ENCODE assay signal across 13 cellular contexts in the genomic region with DNA sequence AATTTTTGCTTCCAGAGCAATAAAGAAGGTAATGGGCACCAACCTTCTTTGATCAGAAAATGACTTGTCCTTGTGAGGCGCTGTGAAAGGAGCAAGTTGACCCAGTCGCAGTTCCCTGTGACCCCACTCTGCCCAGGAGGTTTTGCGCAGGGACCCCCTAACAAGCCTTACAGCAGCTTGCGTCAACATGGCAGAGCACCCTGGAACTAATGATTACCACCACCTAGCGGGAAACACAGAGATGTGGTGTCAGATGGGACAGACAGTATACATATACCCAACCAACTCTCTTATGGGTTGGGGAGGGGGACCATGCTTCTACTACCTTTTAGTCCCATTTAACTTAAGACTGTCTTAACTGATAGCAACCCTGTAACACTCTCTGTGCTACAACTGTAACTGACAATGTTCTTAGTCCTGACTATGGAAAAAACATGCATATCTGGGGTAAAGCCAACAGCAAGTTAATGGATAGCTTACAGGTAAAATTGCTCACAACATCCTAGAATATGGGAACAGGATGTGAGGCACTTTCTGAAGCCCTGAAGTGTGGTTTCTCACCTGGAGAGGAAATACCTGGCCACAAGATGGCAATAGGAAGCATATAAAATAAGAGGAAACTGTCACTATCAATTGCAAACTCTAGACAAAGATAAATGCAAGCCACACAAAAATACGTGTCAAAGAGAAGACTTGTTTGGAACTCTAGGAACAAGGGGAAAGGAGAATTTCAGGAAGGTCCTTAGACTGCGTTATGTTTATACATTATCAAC. TPM values are rescaled to one million over a fixed set of nuclear protein-coding genes. Genes with fewer than 3 reads are reported as not detected.
DNase-seq lines count a peak whose midpoint lies in the region; ATAC-seq, FAIRE-seq and TF ChIP-seq lines count a peak whose summit lies in the region.
"Had no signal": no experiment of that assay in that cellular context is flagged by ENCODE, and none has a peak within 500 bp of the region (broad histone marks: within the 10 kb centered on the region; RNA-seq: fewer than 3 reads in every experiment).

No MANE protein-coding gene starts in this region.

- ATAC-seq in effector memory CD8-positive, alpha-beta T cell (replicated peaks) = no peak
- ATAC-seq in GM19452 (IDR thresholded peaks at IDR 0.05; ENCODE audit: unreplicated experiment) (no peak), HG03039 (IDR thresholded peaks at IDR 0.05; ENCODE audit: unreplicated experiment) (no peak), Right ventricle myocardium inferior (no peak)
- ATAC-seq: right cardiac atrium had no signal

- H3K27ac ChIP-seq in OCI-LY7 (ENCODE audit: low read depth, low read length, poor library complexity, severe bottlenecking) = no peak overlapping the region
- peak overlapping the region in 1 of 2 donors; percentile 4 for H3K27ac ChIP-seq in small intestine (ENCODE audit: low read depth in 1 of 2, low read length in 1 of 2)

- peaks cover 27% of the 10 kb centered on the region for H4K20me1 ChIP-seq in OCI-LY7 (ENCODE audit: insufficient read depth, low read length)

- H3K4me1 ChIP-seq in OCI-LY7 (ENCODE audit: insufficient read depth, low read length, poor library complexity, severe bottlenecking) = peaks cover 31% of the 10 kb centered on the region
- H3K4me1 ChIP-seq in small intestine (ENCODE audit: control insufficient read depth in 2 of 2, insufficient read depth in 1 of 2, low read depth in 1 of 2, low read length in 1 of 2) = peaks cover 2 to 10% of the 10 kb centered on the region in 2 donors

- no peaks in the 10 kb centered on the region for H3K9me2 ChIP-seq in OCI-LY7 (ENCODE audit: insufficient read depth, low read length)

- H3K4me3 ChIP-seq in OCI-LY7 (ENCODE audit: low read depth, low read length, poor library complexity, severe bottlenecking) (peak overlapping the region; percentile 88), small intestine (ENCODE audit: low read depth in 1 of 2, low read length in 2 of 2) (no peak overlapping the region)
- H3K4me3 ChIP-seq: lung had no signal

- intact Hi-C loops in OCI-LY7 (cut with micrococcal nuclease; ENCODE audit: unreplicated experiment) = loop anchor here (5.0 kb wide), 1 partner anchor 182 kb away; the partner anchor contains the start of gene TMEM170A
- intact Hi-C loops in Right ventricle myocardium inferior (cut with DNase I) = no loop called here

- no TSS peak for BruUV-seq in OCI-LY7 (replicated peaks; lab: Mats Ljungman, UMichigan)

- peak overlapping the region; percentile 89 for H3K27ac Mint-ChIP-seq in activated T-cell treated with anti-CD3 and anti-CD28 coated beads, Interleukin-2, amount 50 U/mL, for 24 hours
- peak overlapping the region; percentile 59 to 78 for H3K27ac Mint-ChIP-seq in effector memory CD8-positive, alpha-beta T cell

- 82 to 83% (median 83%) methylated on average over 7 of the region's 7 CpGs for WGBS in small intestine, 3 donors

- peaks cover 90% of the 10 kb centered on the region for H3K36me3 Mint-ChIP-seq in activated T-cell treated with anti-CD3 and anti-CD28 coated beads, Interleukin-2, amount 50 U/mL, for 24 hours (ENCODE audit: low read depth)
- H3K36me3 Mint-ChIP-seq in effector memory CD8-positive, alpha-beta T cell (ENCODE audit: insufficient read depth) = peaks cover 83% of the 10 kb centered on the region

- H3K36me3 ChIP-seq in OCI-LY7 (ENCODE audit: insufficient read depth, low read length) (peaks cover 65% of the 10 kb centered on the region), small intestine (ENCODE audit: control insufficient read depth in 2 of 2, insufficient read depth in 2 of 2, low read length in 2 of 2) (peaks cover 14 to 16% of the 10 kb centered on the region in 2 donors)

- peak overlapping the region; percentile 87 for H3K4me2 ChIP-seq in OCI-LY7 (ENCODE audit: low read length)

- peaks cover 69% of the 10 kb centered on the region for H3K79me2 ChIP-seq in OCI-LY7 (ENCODE audit: insufficient read depth, low read depth, low read length)

- no peaks in the 10 kb centered on the region for H3K27me3 Mint-ChIP-seq in activated T-cell treated with anti-CD3 and anti-CD28 coated beads, Interleukin-2, amount 50 U/mL, for 24 hours
- no peaks in the 10 kb centered on the region for H3K27me3 Mint-ChIP-seq in effector memory CD8-positive, alpha-beta T cell

- no peak for DNase-seq in activated T-cell treated with anti-CD3 and anti-CD28 coated beads, Interleukin-2, amount 50 U/mL, for 24 hours
- no peak for DNase-seq in activated T-cell treated with anti-CD3 and anti-CD28 coated beads, Interleukin-2, amount 50 U/mL, for 1 hour
- peak; percentile 35 for DNase-seq in OCI-LY7 (ENCODE audit: low spot score)
- no peak for DNase-seq in effector memory CD8-positive, alpha-beta T cell
- DNase-seq in small intestine = peak; percentile 46
- no peak for DNase-seq in Right ventricle myocardium inferior (ENCODE audit: missing footprints)
- DNase-seq: activated gamma-delta T cell treated with Interleukin-2 at 50 U/mL for 16 hours, right cardiac atrium, T-helper 9 cell had no signal

- CTCF ChIA-PET in OCI-LY7 (lab: Charles Lee; ENCODE audit: unreplicated experiment) = no interaction called here

- H3K9me3 Mint-ChIP-seq in activated T-cell treated with anti-CD3 and anti-CD28 coated beads, Interleukin-2, amount 50 U/mL, for 24 hours = no peaks in the 10 kb centered on the region
- no peaks in the 10 kb centered on the region for H3K9me3 Mint-ChIP-seq in effector memory CD8-positive, alpha-beta T cell

- H3K4me3 Mint-ChIP-seq in activated T-cell treated with anti-CD3 and anti-CD28 coated beads, Interleukin-2, amount 50 U/mL, for 24 hours = peak overlapping the region; percentile 99
- H3K4me3 Mint-ChIP-seq in effector memory CD8-positive, alpha-beta T cell = peak overlapping the region; percentile 58 to 74

- FAIRE-seq in small intestine (lab: Jason Lieb, UNC) = no peak

- TF ChIP-seq CTCF in OCI-LY7 (conservative IDR thresholded peaks at IDR 0.05; ENCODE audit: low read length) = peak; percentile 66

- no peak overlapping the region for H2AFZ ChIP-seq in OCI-LY7 (ENCODE audit: low read length)

- no peaks in the 10 kb centered on the region for H3K27me3 ChIP-seq in small intestine (ENCODE audit: control insufficient read depth in 2 of 2, insufficient read depth in 2 of 2, low read length in 2 of 2)

- H3K9me3 ChIP-seq in OCI-LY7 (ENCODE audit: low read length) (no peaks in the 10 kb centered on the region), small intestine (ENCODE audit: control insufficient read depth, low read depth) (no peaks in the 10 kb centered on the region)

- peaks cover 53% of the 10 kb centered on the region for H3K4me1 Mint-ChIP-seq in activated T-cell treated with anti-CD3 and anti-CD28 coated beads, Interleukin-2, amount 50 U/mL, for 24 hours (ENCODE audit: low read depth)
- peaks cover 28 to 39% of the 10 kb centered on the region in 2 donors for H3K4me1 Mint-ChIP-seq in effector memory CD8-positive, alpha-beta T cell (ENCODE audit: low read depth in 2 of 2)

- POLR2A ChIA-PET in OCI-LY7 (lab: Charles Lee) = interaction anchor here (0.6 to 1.1 kb wide), 4 partner anchors 11 to 115 kb away, joined by 3 to 5 read pairs (median 4); no protein-coding TSS in a partner anchor

RNA-seq across cellular contexts. Expression of gene KARS1, which starts 3.0 kb away (rescaled TPM):
- total RNA-seq in OCI-LY7 (2014; rRNA removed; shearing (Covaris generic)) = 126 and 143 TPM in 2 replicates
- total RNA-seq in OCI-LY7 (2022) = 167 and 172 TPM in 2 replicates
- 100 to 1,000 TPM in 1 of 3 donors, 10 to 100 TPM in 2; 81.2 to 124 (median 81.6) TPM for polyA plus RNA-seq in small intestine
- 145 TPM for total RNA-seq in Right ventricle myocardium inferior

RNA-seq across cellular contexts. Expression of gene TERF2IP, which starts 3.1 kb away (rescaled TPM):
- total RNA-seq in OCI-LY7 (2014; rRNA removed; shearing (Covaris generic)) = 41.6 and 42.3 TPM in 2 replicates
- 64.3 and 69.3 TPM in 2 replicates for total RNA-seq in OCI-LY7 (2022)
- 10 to 100 TPM; 28.6 to 34.9 (median 30.8) TPM for polyA plus RNA-seq in small intestine
- 51.7 TPM for total RNA-seq in Right ventricle myocardium inferior

RNA-seq across cellular contexts. Expression of gene ADAT1, which starts 21.3 kb away (rescaled TPM):
- total RNA-seq in OCI-LY7 (2014; rRNA removed; shearing (Covaris generic)) = 46.8 and 53.4 TPM in 2 replicates
- total RNA-seq in OCI-LY7 (2022) (85.7 and 91.7 TPM in 2 replicates), Right ventricle myocardium inferior (19.5 TPM)
- 10 to 100 TPM in 2 of 3 donors, 1 to 10 TPM in 1; 7.0 to 19.3 (median 17.4) TPM for polyA plus RNA-seq in small intestine

RNA-seq across cellular contexts. Expression of gene CPHXL2, which starts 32.4 kb away (rescaled TPM):
- total RNA-seq in OCI-LY7 (2014; rRNA removed; shearing (Covaris generic)) = not detected in 2 replicates
- total RNA-seq in OCI-LY7 (2022) (not detected in 2 replicates), Right ventricle myocardium inferior (not detected)
- polyA plus RNA-seq in small intestine = not detected
- total RNA-seq: dermis microvascular lymphatic vessel endothelial cell, lung, right cardiac atrium had no signal
- polyA plus RNA-seq: lung, right cardiac atrium had no signal

RNA-seq across cellular contexts. Expression of gene DUXB, which starts 56.8 kb away (rescaled TPM):
- not detected in 2 replicates for total RNA-seq in OCI-LY7 (2014; rRNA removed; shearing (Covaris generic))
- total RNA-seq in OCI-LY7 (2022) (not detected in 2 replicates), Right ventricle myocardium inferior (not detected)
- not detected for polyA plus RNA-seq in small intestine
- total RNA-seq: dermis microvascular lymphatic vessel endothelial cell, lung, right cardiac atrium had no signal
- polyA plus RNA-seq: lung, right cardiac atrium had no signal

Comparison
In these comparisons a context has a peak if more than half of its experiments do, and no peak if none do; other contexts are left out.
1. DNase-seq: peak in OCI-LY7 (single experiment) and small intestine (single experiment); none in activated T-cell treated with anti-CD3 and anti-CD28 coated beads, Interleukin-2, amount 50 U/mL, for 24 hours (single experiment), activated T-cell treated with anti-CD3 and anti-CD28 coated beads, Interleukin-2, amount 50 U/mL, for 1 hour (single experiment), effector memory CD8-positive, alpha-beta T cell (0 of 3) and Right ventricle myocardium inferior (single experiment).